Comparison of ENCODE assay signal across 17 cellular contexts in the genomic region with DNA sequence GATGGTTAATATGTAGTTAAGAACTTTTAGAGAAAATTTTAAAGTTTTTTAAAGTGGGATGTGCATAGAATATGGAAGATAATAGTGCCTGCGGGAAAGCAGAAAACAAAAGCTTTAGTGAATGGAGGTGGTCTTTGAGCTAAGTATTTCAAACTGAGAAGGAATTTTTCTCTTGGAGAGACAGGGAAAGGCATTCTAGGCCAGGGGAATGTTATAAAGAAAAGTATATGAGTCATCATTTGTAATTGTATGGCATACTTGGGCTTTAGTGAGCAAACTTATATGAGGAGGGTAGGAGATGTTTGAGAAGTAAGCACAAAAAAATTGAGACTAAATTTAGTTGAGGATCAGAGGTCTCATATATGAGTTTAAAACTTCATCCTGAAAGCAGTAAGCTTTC.
"Had no signal": no experiment of that assay in that cellular context is flagged by ENCODE, and none has a peak within 500 bp of the region (broad histone marks: within the 10 kb centered on the region; RNA-seq: fewer than 3 reads in every experiment).

No MANE protein-coding gene starts in this region.

- H3K9ac ChIP-seq: parathyroid adenoma had no signal

- H2AFZ ChIP-seq: parathyroid adenoma had no signal

- H3K27me3 ChIP-seq: esophagus squamous epithelium, sigmoid colon had no signal

- H3K79me2 ChIP-seq: parathyroid adenoma had no signal

- H3K36me3 Mint-ChIP-seq: activated CD4-positive, alpha-beta memory T cell treated with anti-CD3 and anti-CD28 coated beads for 36 hours; activated CD8-positive, alpha-beta memory T cell treated with anti-CD3 and anti-CD28 coated beads, Interleukin-2, amount 10 ng/mL, durations not matched to agents 7 days and 5 days; activated naive CD8-positive, alpha-beta T cell treated with anti-CD3 and anti-CD28 coated beads, Interleukin-2, amount 10 ng/mL, durations not matched to agents 7 days and 5 days; memory B cell; naive thymus-derived CD4-positive, alpha-beta T cell; stimulated activated effector memory CD8-positive, alpha-beta T cell treated with anti-CD3 and anti-CD28 coated beads, Interleukin-12 subunit alpha, Interleukin-12 subunit beta, amount 100 ng/mL, for 72 hours had no signal

- H3K4me3 Mint-ChIP-seq: activated CD4-positive, alpha-beta memory T cell treated with anti-CD3 and anti-CD28 coated beads for 36 hours; activated CD4-positive, alpha-beta T cell treated with anti-CD3 and anti-CD28 coated beads for 36 hours; activated CD8-positive, alpha-beta memory T cell treated with anti-CD3 and anti-CD28 coated beads, Interleukin-2, amount 10 ng/mL, durations not matched to agents 7 days and 5 days; activated naive CD8-positive, alpha-beta T cell treated with anti-CD3 and anti-CD28 coated beads, Interleukin-2, amount 10 ng/mL, durations not matched to agents 7 days and 5 days; memory B cell; naive thymus-derived CD4-positive, alpha-beta T cell; stimulated activated effector memory CD8-positive, alpha-beta T cell treated with anti-CD3 and anti-CD28 coated beads, Interleukin-12 subunit alpha, Interleukin-12 subunit beta, amount 100 ng/mL, for 72 hours had no signal

- H3K4me1 ChIP-seq: esophagus squamous epithelium, parathyroid adenoma, sigmoid colon had no signal

- H3K9me3 ChIP-seq: esophagus squamous epithelium, sigmoid colon had no signal

- FAIRE-seq: endothelial cell of umbilical vein had no signal

- ATAC-seq: activated CD4-positive, alpha-beta T cell treated with anti-CD3 and anti-CD28 coated beads for 36 hours; activated CD8-positive, alpha-beta memory T cell treated with anti-CD3 and anti-CD28 coated beads, Interleukin-2, amount 10 ng/mL, durations not matched to agents 7 days and 5 days; left ventricle myocardium superior; naive thymus-derived CD4-positive, alpha-beta T cell; stimulated activated effector memory CD8-positive, alpha-beta T cell treated with anti-CD3 and anti-CD28 coated beads, Interleukin-12 subunit alpha, Interleukin-12 subunit beta, amount 100 ng/mL, for 72 hours had no signal

- H3K4me1 Mint-ChIP-seq: activated CD4-positive, alpha-beta T cell treated with anti-CD3 and anti-CD28 coated beads for 36 hours; activated CD8-positive, alpha-beta memory T cell treated with anti-CD3 and anti-CD28 coated beads, Interleukin-2, amount 10 ng/mL, durations not matched to agents 7 days and 5 days; activated naive CD8-positive, alpha-beta T cell treated with anti-CD3 and anti-CD28 coated beads, Interleukin-2, amount 10 ng/mL, durations not matched to agents 7 days and 5 days; memory B cell; naive thymus-derived CD4-positive, alpha-beta T cell; stimulated activated effector memory CD8-positive, alpha-beta T cell treated with anti-CD3 and anti-CD28 coated beads, Interleukin-12 subunit alpha, Interleukin-12 subunit beta, amount 100 ng/mL, for 72 hours had no signal

- DNase-seq: activated CD4-positive, alpha-beta memory T cell treated with anti-CD3 and anti-CD28 coated beads for 36 hours; activated CD4-positive, alpha-beta T cell treated with anti-CD3 and anti-CD28 coated beads for 36 hours; activated CD8-positive, alpha-beta memory T cell treated with anti-CD3 and anti-CD28 coated beads, Interleukin-2, amount 10 ng/mL, durations not matched to agents 7 days and 5 days; activated naive CD4-positive, alpha-beta T cell; activated naive CD8-positive, alpha-beta T cell treated with anti-CD3 and anti-CD28 coated beads, Interleukin-2, amount 10 ng/mL, durations not matched to agents 7 days and 5 days; effector CD8-positive, alpha-beta T cell; esophagus squamous epithelium; left ventricle myocardium superior; naive thymus-derived CD4-positive, alpha-beta T cell; sigmoid colon; stimulated activated CD4-positive, alpha-beta T cell treated with anti-CD3 and anti-CD28 coated beads, Interleukin-4, amount 100 ng/mL, for 24 hours; SW 1271; T-helper 2 cell had no signal

- H3K27ac ChIP-seq: esophagus squamous epithelium, parathyroid adenoma, sigmoid colon had no signal

- H3K36me3 ChIP-seq: esophagus squamous epithelium, sigmoid colon had no signal

- H3K27me3 Mint-ChIP-seq: activated CD4-positive, alpha-beta memory T cell treated with anti-CD3 and anti-CD28 coated beads for 36 hours; activated CD4-positive, alpha-beta T cell treated with anti-CD3 and anti-CD28 coated beads for 36 hours; activated CD8-positive, alpha-beta memory T cell treated with anti-CD3 and anti-CD28 coated beads, Interleukin-2, amount 10 ng/mL, durations not matched to agents 7 days and 5 days; activated naive CD8-positive, alpha-beta T cell treated with anti-CD3 and anti-CD28 coated beads, Interleukin-2, amount 10 ng/mL, durations not matched to agents 7 days and 5 days; memory B cell had no signal

- H3K4me3 ChIP-seq: esophagus squamous epithelium, sigmoid colon had no signal

- H3K27ac Mint-ChIP-seq: activated CD4-positive, alpha-beta memory T cell treated with anti-CD3 and anti-CD28 coated beads for 36 hours; activated CD4-positive, alpha-beta T cell treated with anti-CD3 and anti-CD28 coated beads for 36 hours; activated CD8-positive, alpha-beta memory T cell treated with anti-CD3 and anti-CD28 coated beads, Interleukin-2, amount 10 ng/mL, durations not matched to agents 7 days and 5 days; activated naive CD8-positive, alpha-beta T cell treated with anti-CD3 and anti-CD28 coated beads, Interleukin-2, amount 10 ng/mL, durations not matched to agents 7 days and 5 days; memory B cell; naive thymus-derived CD4-positive, alpha-beta T cell; stimulated activated effector memory CD8-positive, alpha-beta T cell treated with anti-CD3 and anti-CD28 coated beads, Interleukin-12 subunit alpha, Interleukin-12 subunit beta, amount 100 ng/mL, for 72 hours had no signal

- H3K9me3 Mint-ChIP-seq: activated CD4-positive, alpha-beta memory T cell treated with anti-CD3 and anti-CD28 coated beads for 36 hours had no signal
